Comparison of ENCODE assay signal across 8 cellular contexts in genomic region chr20:51372176-51372803, GRCh38.
DNase-seq lines count a peak whose midpoint lies in the region; ATAC-seq and TF ChIP-seq lines count a peak whose summit lies in the region.

No MANE protein-coding gene starts in this region.

- H3K9ac ChIP-seq in Loucy (ENCODE audit: low read depth, low read length, poor library complexity, severe bottlenecking): no peak overlapping the region

- H3K79me2 ChIP-seq in Loucy (ENCODE audit: insufficient read depth, low read length): no peaks in the 10 kb centered on the region

- ATAC-seq in T-helper 17 cell (peak; percentile 83), GM19395 (IDR thresholded peaks at IDR 0.05; ENCODE audit: unreplicated experiment) (no peak)

- no peak overlapping the region for H3K4me3 ChIP-seq in Loucy (ENCODE audit: low read length, poor library complexity, severe bottlenecking)
- no peak overlapping the region for H3K4me3 ChIP-seq in skeletal muscle cell (ENCODE audit: low read depth, low read length)

- TF ChIP-seq CTCF in Loucy (conservative IDR thresholded peaks at IDR 0.05; ENCODE audit: low read length): peak; percentile 82

- no peak overlapping the region for H3K4me2 ChIP-seq in Loucy (ENCODE audit: low read depth, low read length, poor library complexity, severe bottlenecking)

- H3F3A ChIP-seq in Loucy (ENCODE audit: low read depth): no peaks in the 10 kb centered on the region

- DNase-seq in DMS 273 (lab: John Stamatoyannopoulos, UW; ENCODE audit: unreplicated experiment) (peak; percentile 82), DMS 273 treated with DMSO at 0.1 percent for 48 hours (lab: John Stamatoyannopoulos, UW) (no peak), T-helper 17 cell (peak; percentile 28 to 41 (median 30)), amygdala (lab: John Stamatoyannopoulos, UW) (peak in 43 of 56 donors; percentile 2 to 63 (median 23)), hepatic stellate cell (ENCODE audit: low spot score) (peak; percentile 87), skeletal muscle cell (ENCODE audit: low read depth) (peak; percentile 34)

- H3K4me3 Mint-ChIP-seq in T-helper 17 cell: no peak overlapping the region

- no peak overlapping the region; the same call in 1 of the 2 replicates for H2AFZ ChIP-seq in Loucy (ENCODE audit: low read length)

- no peaks in the 10 kb centered on the region for H3K36me3 ChIP-seq in Loucy (ENCODE audit: insufficient read depth, low read length)

- no peaks in the 10 kb centered on the region for H4K20me1 ChIP-seq in Loucy (ENCODE audit: insufficient read depth, low read length, poor library complexity, severe bottlenecking)

- peaks cover 11% of the 10 kb centered on the region for H3K4me1 ChIP-seq in Loucy (ENCODE audit: insufficient read depth, low read length, poor library complexity, severe bottlenecking)

- peaks cover 10% of the 10 kb centered on the region for H3K4me1 Mint-ChIP-seq in T-helper 17 cell

- H3K27me3 Mint-ChIP-seq in T-helper 17 cell: peaks cover 8% of the 10 kb centered on the region

- H3K36me3 Mint-ChIP-seq in T-helper 17 cell (ENCODE audit: low read depth): peaks cover 2% of the 10 kb centered on the region

- no peak overlapping the region for H3K27ac Mint-ChIP-seq in T-helper 17 cell

- no peaks in the 10 kb centered on the region for H3K9me2 ChIP-seq in Loucy (replicated peaks; ENCODE audit: low read depth, low read length)

- H3K9me3 ChIP-seq in Loucy (ENCODE audit: insufficient read depth, low read depth, low read length) (no peaks in the 10 kb centered on the region), T-helper 17 cell (ENCODE audit: control insufficient read depth, low read length, poor library complexity, severe bottlenecking) (no peaks in the 10 kb centered on the region)

- no peaks in the 10 kb centered on the region for H3K27me3 ChIP-seq in Loucy (ENCODE audit: insufficient read depth, low read length, poor library complexity, severe bottlenecking)
